Comparison of ENCODE assay signal across 9 cellular contexts in genomic region chr5:178115136-178115834, GRCh38. TPM values are rescaled to one million over a fixed set of nuclear protein-coding genes. Genes with fewer than 3 reads are reported as not detected.
DNase-seq lines count a peak whose midpoint lies in the region; ATAC-seq, FAIRE-seq and TF ChIP-seq lines count a peak whose summit lies in the region.
"Had no signal": no experiment of that assay in that cellular context is flagged by ENCODE, and none has a peak within 500 bp of the region (broad histone marks: within the 10 kb centered on the region; RNA-seq: fewer than 3 reads in every experiment).

No MANE protein-coding gene starts in this region.

- peak overlapping the region; percentile 90 for H3K4me3 Mint-ChIP-seq in activated naive CD4-positive, alpha-beta T cell treated with anti-CD3 and anti-CD28 coated beads, Interleukin-2, amount 50 U/mL, for 24 hours
- H3K4me3 Mint-ChIP-seq in activated CD8-positive, alpha-beta memory T cell treated with anti-CD3 and anti-CD28 coated beads, Interleukin-2, amount 10 ng/mL, durations not matched to agents 7 days and 5 days: peak overlapping the region; percentile 73

- dilution Hi-C loops in keratinocyte (cut with MboI; ENCODE audit: extremely low pct_ligation_motif_present, low sequenced_read_pairs): no loop called here

- H3K4me1 ChIP-seq in keratinocyte (ENCODE audit: control insufficient read depth, extremely low read depth, insufficient read depth, low read length) (peaks cover 13% of the 10 kb centered on the region), thymus (ENCODE audit: control insufficient read depth, insufficient read depth, low read length) (peaks cover 26% of the 10 kb centered on the region)

- no peaks in the 10 kb centered on the region for H3K36me3 Mint-ChIP-seq in activated naive CD4-positive, alpha-beta T cell treated with anti-CD3 and anti-CD28 coated beads, Interleukin-2, amount 50 U/mL, for 24 hours
- H3K36me3 Mint-ChIP-seq in activated CD8-positive, alpha-beta memory T cell treated with anti-CD3 and anti-CD28 coated beads, Interleukin-2, amount 10 ng/mL, durations not matched to agents 7 days and 5 days: no peaks in the 10 kb centered on the region

- H3K27ac ChIP-seq in keratinocyte (ENCODE audit: control insufficient read depth, insufficient read depth, low read length): no peak overlapping the region
- H3K27ac ChIP-seq in thymus (ENCODE audit: low read depth): peak overlapping the region; percentile 43

- H3K27me3 ChIP-seq in keratinocyte (ENCODE audit: control insufficient read depth, extremely low read depth, insufficient read depth, low read length): no peaks in the 10 kb centered on the region
- peaks cover 46% of the 10 kb centered on the region for H3K27me3 ChIP-seq in thymus (ENCODE audit: control insufficient read depth, insufficient read depth)

- peak overlapping the region; percentile 23 for H3K27ac Mint-ChIP-seq in activated naive CD4-positive, alpha-beta T cell treated with anti-CD3 and anti-CD28 coated beads, Interleukin-2, amount 50 U/mL, for 24 hours
- H3K27ac Mint-ChIP-seq in activated CD8-positive, alpha-beta memory T cell treated with anti-CD3 and anti-CD28 coated beads, Interleukin-2, amount 10 ng/mL, durations not matched to agents 7 days and 5 days: no peak overlapping the region

- TF ChIP-seq CTCF in keratinocyte (optimal IDR thresholded peaks at IDR 0.05 in 1 of 3, IDR thresholded peaks at IDR 0.05 in 1 of 3, conservative IDR thresholded peaks at IDR 0.05 in 1 of 3; ENCODE audit: extremely low read depth in 1 of 3, insufficient read depth in 2 of 3, low read length in 3 of 3): no peak

- peak overlapping the region; percentile 90 for H3K4me2 ChIP-seq in keratinocyte (ENCODE audit: control insufficient read depth, extremely low read depth, insufficient read depth, low read depth, low read length)

- 83% methylated on average over 13 of the region's 13 CpGs for WGBS in thymus

- no peak for FAIRE-seq in keratinocyte (lab: Jason Lieb, UNC)
- FAIRE-seq: RCC 7860 had no signal

- CTCF ChIA-PET in activated CD8-positive, alpha-beta memory T cell treated with anti-CD3 and anti-CD28 coated beads, Interleukin-2, amount 10 ng/mL, durations not matched to agents 7 days and 5 days (lab: Charles Lee): interaction anchor here (1.8 kb wide), 1 partner anchor 40 kb away, joined by 4 read pairs; no protein-coding TSS in a partner anchor

- H3K9me3 ChIP-seq in keratinocyte (ENCODE audit: control insufficient read depth, low read depth, low read length): no peaks in the 10 kb centered on the region
- H3K9me3 ChIP-seq in thymus (ENCODE audit: control insufficient read depth): no peaks in the 10 kb centered on the region

- peaks cover 3% of the 10 kb centered on the region for H4K20me1 ChIP-seq in keratinocyte (ENCODE audit: control insufficient read depth, extremely low read depth, insufficient read depth, low read length)

- H3K9ac ChIP-seq in keratinocyte (ENCODE audit: control insufficient read depth, extremely low read depth, insufficient read depth, low read length): no peak overlapping the region

- ATAC-seq in activated CD8-positive, alpha-beta memory T cell treated with anti-CD3 and anti-CD28 coated beads, Interleukin-2, amount 10 ng/mL, durations not matched to agents 7 days and 5 days: peak; percentile 24

- DNase-seq in activated naive CD4-positive, alpha-beta T cell (lab: John Stamatoyannopoulos, UW): no peak
- DNase-seq in activated CD8-positive, alpha-beta memory T cell treated with anti-CD3 and anti-CD28 coated beads, Interleukin-2, amount 10 ng/mL, durations not matched to agents 7 days and 5 days: peak; percentile 68
- DNase-seq in keratinocyte (ENCODE audit: low read depth, low spot score): no peak
- DNase-seq in NCI-H146 treated with DMSO at 0.1 percent for 48 hours (lab: John Stamatoyannopoulos, UW; ENCODE audit: unreplicated experiment): no peak
- no peak for DNase-seq in medulla oblongata (ENCODE audit: extremely low spot score)
- DNase-seq in Kasumi-1 (lab: John Stamatoyannopoulos, UW): no peak

- no peak overlapping the region for H2AFZ ChIP-seq in keratinocyte (ENCODE audit: control insufficient read depth, low read length)

- peaks cover 34% of the 10 kb centered on the region for H3K4me1 Mint-ChIP-seq in activated naive CD4-positive, alpha-beta T cell treated with anti-CD3 and anti-CD28 coated beads, Interleukin-2, amount 50 U/mL, for 24 hours
- peaks cover 37% of the 10 kb centered on the region for H3K4me1 Mint-ChIP-seq in activated CD8-positive, alpha-beta memory T cell treated with anti-CD3 and anti-CD28 coated beads, Interleukin-2, amount 10 ng/mL, durations not matched to agents 7 days and 5 days

- no peaks in the 10 kb centered on the region for H3K9me1 ChIP-seq in keratinocyte (ENCODE audit: control insufficient read depth, extremely low read depth, insufficient read depth, low read length)

- H3K27me3 Mint-ChIP-seq in activated naive CD4-positive, alpha-beta T cell treated with anti-CD3 and anti-CD28 coated beads, Interleukin-2, amount 50 U/mL, for 24 hours: no peaks in the 10 kb centered on the region
- peaks cover 37% of the 10 kb centered on the region for H3K27me3 Mint-ChIP-seq in activated CD8-positive, alpha-beta memory T cell treated with anti-CD3 and anti-CD28 coated beads, Interleukin-2, amount 10 ng/mL, durations not matched to agents 7 days and 5 days

- H3K4me3 ChIP-seq in keratinocyte (ENCODE audit: control insufficient read depth in 2 of 3, extremely low read depth in 1 of 3, insufficient read depth in 2 of 3, low read depth in 1 of 3, low read length in 3 of 3): no peak overlapping the region
- H3K4me3 ChIP-seq in thymus (ENCODE audit: low read length): no peak overlapping the region

- H3K9me3 Mint-ChIP-seq in activated naive CD4-positive, alpha-beta T cell treated with anti-CD3 and anti-CD28 coated beads, Interleukin-2, amount 50 U/mL, for 24 hours: no peaks in the 10 kb centered on the region
- H3K9me3 Mint-ChIP-seq in activated CD8-positive, alpha-beta memory T cell treated with anti-CD3 and anti-CD28 coated beads, Interleukin-2, amount 10 ng/mL, durations not matched to agents 7 days and 5 days (ENCODE audit: low read depth): no peaks in the 10 kb centered on the region

- H3K36me3 ChIP-seq in keratinocyte (ENCODE audit: control insufficient read depth in 2 of 2, extremely low read depth in 1 of 2, insufficient read depth in 2 of 2, low read length in 2 of 2): no peaks in the 10 kb centered on the region
- no peaks in the 10 kb centered on the region for H3K36me3 ChIP-seq in thymus (ENCODE audit: control insufficient read depth, insufficient read depth)

- H3K79me2 ChIP-seq in keratinocyte (ENCODE audit: control insufficient read depth, insufficient read depth, low read length): peaks cover 13% of the 10 kb centered on the region

RNA-seq across cellular contexts. Expression of gene N4BP3, which starts 2.0 kb away (rescaled TPM):
- 1 to 10 TPM in 1 of 2 experiments, under 1 TPM in 1; 0.99 to 1.1 TPM for total RNA-seq in activated CD8-positive, alpha-beta memory T cell treated with anti-CD3 and anti-CD28 coated beads, Interleukin-2, amount 10 ng/mL, durations not matched to agents 7 days and 5 days
- polyA plus RNA-seq in keratinocyte: 1.0 to 1.9 TPM (median 1.3 TPM) in 3 replicates
- polyA plus RNA-seq in keratinocyte (2011; ENCODE audit: low read depth): 0.99 TPM
- polyA plus RNA-seq in keratinocyte (2011; cell fraction: cytosol; rRNA removed): 0.77 and 1.4 TPM in 2 replicates
- 2.6 and 3.3 TPM in 2 replicates for polyA plus RNA-seq in keratinocyte (2011; cell fraction: nucleus; rRNA removed)
- 1.9 TPM in 2 replicates for polyA plus RNA-seq in keratinocyte (2012; ENCODE audit: low replicate concordance)
- 1.1 to 2.8 TPM (median 1.4 TPM) in 3 replicates for polyA minus RNA-seq in keratinocyte
- polyA minus RNA-seq in keratinocyte (2011; cell fraction: cytosol; rRNA and poly(A)+ RNA removed): 3.6 TPM
- polyA minus RNA-seq in keratinocyte (2011; cell fraction: nucleus; rRNA and poly(A)+ RNA removed): 2.0 and 2.2 TPM in 2 replicates
- polyA plus RNA-seq in thymus: 2.3 TPM

RNA-seq across cellular contexts. Expression of gene RMND5B, which starts 15.5 kb away (rescaled TPM):
- total RNA-seq in activated CD8-positive, alpha-beta memory T cell treated with anti-CD3 and anti-CD28 coated beads, Interleukin-2, amount 10 ng/mL, durations not matched to agents 7 days and 5 days: 1 to 10 TPM; 3.7 to 5.6 TPM
- polyA plus RNA-seq in keratinocyte (15.5 to 20.2 TPM (median 15.8 TPM) in 3 replicates), thymus (36.1 TPM)
- 22.2 TPM for polyA plus RNA-seq in keratinocyte (2011; ENCODE audit: low read depth)
- polyA plus RNA-seq in keratinocyte (2011; cell fraction: cytosol; rRNA removed): 12.3 and 16.5 TPM in 2 replicates
- 24.9 and 27.3 TPM in 2 replicates for polyA plus RNA-seq in keratinocyte (2011; cell fraction: nucleus; rRNA removed)
- polyA plus RNA-seq in keratinocyte (2012; ENCODE audit: low replicate concordance): 13.7 and 27.7 TPM in 2 replicates
- polyA minus RNA-seq in keratinocyte: 14.9 to 21.6 TPM (median 17.6 TPM) in 3 replicates
- 10.0 TPM for polyA minus RNA-seq in keratinocyte (2011; cell fraction: cytosol; rRNA and poly(A)+ RNA removed)
- 9.2 and 11.3 TPM in 2 replicates for polyA minus RNA-seq in keratinocyte (2011; cell fraction: nucleus; rRNA and poly(A)+ RNA removed)

RNA-seq across cellular contexts. Expression of gene NHP2, which starts 38.4 kb away (rescaled TPM):
- 100 to 1,000 TPM; 144 to 168 TPM for total RNA-seq in activated CD8-positive, alpha-beta memory T cell treated with anti-CD3 and anti-CD28 coated beads, Interleukin-2, amount 10 ng/mL, durations not matched to agents 7 days and 5 days
- 144 to 186 TPM (median 175 TPM) in 3 replicates for polyA plus RNA-seq in keratinocyte
- 55.0 TPM for polyA plus RNA-seq in keratinocyte (2011; ENCODE audit: low read depth)
- polyA plus RNA-seq in keratinocyte (2011; cell fraction: cytosol; rRNA removed): 161 and 229 TPM in 2 replicates
- polyA plus RNA-seq in keratinocyte (2011; cell fraction: nucleus; rRNA removed): 73.0 and 74.2 TPM in 2 replicates
- polyA plus RNA-seq in keratinocyte (2012; ENCODE audit: low replicate concordance): 154 and 229 TPM in 2 replicates
- 63.5 to 87.2 TPM (median 78.0 TPM) in 3 replicates for polyA minus RNA-seq in keratinocyte
- polyA minus RNA-seq in keratinocyte (2011; cell fraction: cytosol; rRNA and poly(A)+ RNA removed): 167 TPM
- polyA minus RNA-seq in keratinocyte (2011; cell fraction: nucleus; rRNA and poly(A)+ RNA removed): 22.8 and 23.2 TPM in 2 replicates
- 107 TPM for polyA plus RNA-seq in thymus
